ENCODE assay signal across 36 cellular contexts in genomic region chr22:19658057-19658966, GRCh38. TPM values are rescaled to one million over a fixed set of nuclear protein-coding genes. Genes with fewer than 3 reads are reported as not detected.
"Had no signal": no experiment of that assay in that cellular context is flagged by ENCODE, and none has a peak within 500 bp of the region (broad histone marks: within the 10 kb centered on the region; RNA-seq: fewer than 3 reads in every experiment).

No MANE protein-coding gene starts in this region.

- H3K36me3 ChIP-seq: ascending aorta, cardiac muscle cell had no signal

- H3K4me1 Mint-ChIP-seq: activated B cell treated with CpG ODN at 0.5 μM for 24 hours; activated CD4-positive, alpha-beta T cell treated with anti-CD3 and anti-CD28 coated beads for 36 hours; activated CD4-positive, alpha-beta T cell treated with anti-CD3 and anti-CD28 coated beads, Interleukin-2, amount 10 ng/mL, durations not matched to agents 7 days and 5 days; activated naive CD4-positive, alpha-beta T cell treated with anti-CD3 and anti-CD28 coated beads, Interleukin-2, amount 10 ng/mL, durations not matched to agents 7 days and 5 days; activated naive CD4-positive, alpha-beta T cell treated with anti-CD3 and anti-CD28 coated beads, Interleukin-2, amount 50 U/mL, for 24 hours; activated naive CD8-positive, alpha-beta T cell treated with anti-CD3 and anti-CD28 coated beads, Interleukin-2, amount 50 U/mL, for 24 hours; central memory CD8-positive, alpha-beta T cell had no signal

- H3K9me3 ChIP-seq: ascending aorta had no signal

- H3K27me3 Mint-ChIP-seq: activated B cell treated with CpG ODN at 0.5 μM for 24 hours; activated CD4-positive, alpha-beta memory T cell treated with anti-CD3 and anti-CD28 coated beads, Interleukin-2, amount 10 ng/mL, durations not matched to agents 7 days and 5 days; activated CD4-positive, alpha-beta T cell treated with anti-CD3 and anti-CD28 coated beads for 36 hours; activated CD4-positive, alpha-beta T cell treated with anti-CD3 and anti-CD28 coated beads, Interleukin-2, amount 10 ng/mL, durations not matched to agents 7 days and 5 days; activated naive CD4-positive, alpha-beta T cell treated with anti-CD3 and anti-CD28 coated beads, Interleukin-2, amount 10 ng/mL, durations not matched to agents 7 days and 5 days; activated naive CD4-positive, alpha-beta T cell treated with anti-CD3 and anti-CD28 coated beads, Interleukin-2, amount 50 U/mL, for 24 hours; activated naive CD8-positive, alpha-beta T cell; activated naive CD8-positive, alpha-beta T cell treated with anti-CD3 and anti-CD28 coated beads, Interleukin-2, amount 50 U/mL, for 24 hours; activated T-cell treated with anti-CD3 and anti-CD28 coated beads, Interleukin-2, amount 50 U/mL, for 24 hours; brain; central memory CD8-positive, alpha-beta T cell had no signal

- H3K36me3 Mint-ChIP-seq: activated CD8-positive, alpha-beta memory T cell treated with anti-CD3 and anti-CD28 coated beads, Interleukin-2, amount 10 ng/mL, durations not matched to agents 7 days and 5 days; activated naive CD4-positive, alpha-beta T cell treated with anti-CD3 and anti-CD28 coated beads, Interleukin-2, amount 10 ng/mL, durations not matched to agents 7 days and 5 days; activated naive CD4-positive, alpha-beta T cell treated with anti-CD3 and anti-CD28 coated beads, Interleukin-2, amount 50 U/mL, for 24 hours; activated naive CD8-positive, alpha-beta T cell; activated naive CD8-positive, alpha-beta T cell treated with anti-CD3 and anti-CD28 coated beads, Interleukin-2, amount 10 ng/mL, durations not matched to agents 7 days and 5 days; brain had no signal

- H3K27ac ChIP-seq: ascending aorta, cardiac muscle cell, VCaP had no signal

- H3K4me3 ChIP-seq: ascending aorta, cardiac muscle cell had no signal

- H3K27ac Mint-ChIP-seq: activated B cell treated with CpG ODN at 0.5 μM for 24 hours; activated CD4-positive, alpha-beta memory T cell treated with anti-CD3 and anti-CD28 coated beads, Interleukin-2, amount 10 ng/mL, durations not matched to agents 7 days and 5 days; activated CD4-positive, alpha-beta T cell treated with anti-CD3 and anti-CD28 coated beads for 36 hours; activated CD4-positive, alpha-beta T cell treated with anti-CD3 and anti-CD28 coated beads, Interleukin-2, amount 10 ng/mL, durations not matched to agents 7 days and 5 days; activated CD8-positive, alpha-beta memory T cell treated with anti-CD3 and anti-CD28 coated beads, Interleukin-2, amount 10 ng/mL, durations not matched to agents 7 days and 5 days; activated CD8-positive, alpha-beta T cell treated with anti-CD3 and anti-CD28 coated beads, Interleukin-2, amount 10 ng/mL, durations not matched to agents 7 days and 5 days; activated naive CD4-positive, alpha-beta T cell treated with anti-CD3 and anti-CD28 coated beads, Interleukin-2, amount 10 ng/mL, durations not matched to agents 7 days and 5 days; activated naive CD4-positive, alpha-beta T cell treated with anti-CD3 and anti-CD28 coated beads, Interleukin-2, amount 50 U/mL, for 24 hours; activated naive CD8-positive, alpha-beta T cell; activated naive CD8-positive, alpha-beta T cell treated with anti-CD3 and anti-CD28 coated beads, Interleukin-2, amount 10 ng/mL, durations not matched to agents 7 days and 5 days; activated naive CD8-positive, alpha-beta T cell treated with anti-CD3 and anti-CD28 coated beads, Interleukin-2, amount 50 U/mL, for 24 hours; activated T-cell treated with anti-CD3 and anti-CD28 coated beads, Interleukin-2, amount 50 U/mL, for 24 hours; activated T-helper 2 cell treated with anti-CD3 and anti-CD28 coated beads, Interferon-gamma antibody, Interleukin-2, Interleukin-4, amounts not matched to agents 10 μg/mL and 5 μg/mL and 100 μg/mL, durations not matched to agents 14 hours and 24 hours and 36 hours; brain; T-helper 1 cell treated with Interleukin-12 subunit alpha and Interleukin-12 subunit beta and Interleukin-4 antibody, amounts not matched to agents 30 μg/mL and 1 μg/mL, for 36 hours; T-helper 2 cell treated with Interferon-gamma antibody and Interleukin-4, amounts not matched to agents 5 μg/mL and 100 μg/mL, for 36 hours had no signal

- DNase-seq: activated B cell treated with CpG ODN at 0.5 μM for 24 hours; activated CD4-positive, alpha-beta memory T cell treated with anti-CD3 and anti-CD28 coated beads, Interleukin-2, amount 10 ng/mL, durations not matched to agents 7 days and 5 days; activated CD4-positive, alpha-beta T cell treated with anti-CD3 and anti-CD28 coated beads for 1 hour; activated CD4-positive, alpha-beta T cell treated with anti-CD3 and anti-CD28 coated beads for 36 hours; activated CD4-positive, alpha-beta T cell treated with anti-CD3 and anti-CD28 coated beads for 48 hours; activated CD4-positive, alpha-beta T cell treated with anti-CD3 and anti-CD28 coated beads, Interleukin-2, amount 10 ng/mL, durations not matched to agents 7 days and 5 days; activated CD4-positive, alpha-beta T cell treated with anti-CD3 and anti-CD28 coated beads, Interleukin-2, amount 50 U/mL, for 48 hours; activated CD8-positive, alpha-beta memory T cell treated with anti-CD3 and anti-CD28 coated beads for 24 hours; activated CD8-positive, alpha-beta memory T cell treated with anti-CD3 and anti-CD28 coated beads, Interleukin-2, amount 10 ng/mL, durations not matched to agents 7 days and 5 days; activated CD8-positive, alpha-beta memory T cell treated with anti-CD3 and anti-CD28 coated beads, Interleukin-2, amount 50 U/mL, for 48 hours; activated CD8-positive, alpha-beta T cell treated with anti-CD3 and anti-CD28 coated beads, Interleukin-2, amount 10 ng/mL, durations not matched to agents 7 days and 5 days; activated effector memory CD4-positive, alpha-beta T cell treated with Interleukin-2 at 50 U/mL for 16 hours; activated gamma-delta T cell; activated naive CD4-positive, alpha-beta T cell treated with anti-CD3 and anti-CD28 coated beads, Interleukin-2, amount 10 ng/mL, durations not matched to agents 7 days and 5 days; activated naive CD4-positive, alpha-beta T cell treated with Interleukin-2 at 50 U/mL for 16 hours; activated naive CD8-positive, alpha-beta T cell treated with anti-CD3 and anti-CD28 coated beads, Interleukin-2, amount 10 ng/mL, durations not matched to agents 7 days and 5 days; activated naive CD8-positive, alpha-beta T cell treated with anti-CD3 and anti-CD28 coated beads, Interleukin-2, amount 50 U/mL, for 24 hours; activated T-cell treated with anti-CD3 and anti-CD28 coated beads, Interleukin-2, amount 50 U/mL, for 24 hours; activated T-cell treated with anti-CD3 and anti-CD28 coated beads, Interleukin-2, amount 50 U/mL, for 48 hours; amygdala; anterior cingulate cortex; caudate nucleus; cerebellar nuclear complex; T-helper 1 cell; T-helper 2 cell; T-helper 9 cell had no signal

- H3K27me3 ChIP-seq: ascending aorta, cardiac muscle cell had no signal

- ATAC-seq: activated CD4-positive, alpha-beta T cell treated with anti-CD3 and anti-CD28 coated beads for 36 hours; activated CD8-positive, alpha-beta memory T cell treated with anti-CD3 and anti-CD28 coated beads, Interleukin-2, amount 10 ng/mL, durations not matched to agents 7 days and 5 days; activated CD8-positive, alpha-beta T cell treated with anti-CD3 and anti-CD28 coated beads, Interleukin-2, amount 10 ng/mL, durations not matched to agents 7 days and 5 days; activated naive CD8-positive, alpha-beta T cell treated with anti-CD3 and anti-CD28 coated beads, Interleukin-2, amount 50 U/mL, for 24 hours had no signal

- H3K4me3 Mint-ChIP-seq: activated B cell treated with CpG ODN at 0.5 μM for 24 hours; activated CD4-positive, alpha-beta memory T cell treated with anti-CD3 and anti-CD28 coated beads, Interleukin-2, amount 10 ng/mL, durations not matched to agents 7 days and 5 days; activated CD4-positive, alpha-beta T cell treated with anti-CD3 and anti-CD28 coated beads for 36 hours; activated CD4-positive, alpha-beta T cell treated with anti-CD3 and anti-CD28 coated beads, Interleukin-2, amount 10 ng/mL, durations not matched to agents 7 days and 5 days; activated CD8-positive, alpha-beta memory T cell treated with anti-CD3 and anti-CD28 coated beads, Interleukin-2, amount 10 ng/mL, durations not matched to agents 7 days and 5 days; activated CD8-positive, alpha-beta T cell treated with anti-CD3 and anti-CD28 coated beads, Interleukin-2, amount 10 ng/mL, durations not matched to agents 7 days and 5 days; activated naive CD4-positive, alpha-beta T cell treated with anti-CD3 and anti-CD28 coated beads, Interleukin-2, amount 10 ng/mL, durations not matched to agents 7 days and 5 days; activated naive CD4-positive, alpha-beta T cell treated with anti-CD3 and anti-CD28 coated beads, Interleukin-2, amount 50 U/mL, for 24 hours; activated naive CD8-positive, alpha-beta T cell; activated naive CD8-positive, alpha-beta T cell treated with anti-CD3 and anti-CD28 coated beads, Interleukin-2, amount 10 ng/mL, durations not matched to agents 7 days and 5 days; activated naive CD8-positive, alpha-beta T cell treated with anti-CD3 and anti-CD28 coated beads, Interleukin-2, amount 50 U/mL, for 24 hours; activated T-cell treated with anti-CD3 and anti-CD28 coated beads, Interleukin-2, amount 50 U/mL, for 24 hours; brain; central memory CD8-positive, alpha-beta T cell; T-helper 1 cell treated with Interleukin-12 subunit alpha and Interleukin-12 subunit beta and Interleukin-4 antibody, amounts not matched to agents 30 μg/mL and 1 μg/mL, for 36 hours; T-helper 2 cell treated with Interferon-gamma antibody and Interleukin-4, amounts not matched to agents 5 μg/mL and 100 μg/mL, for 36 hours had no signal

- H3K9me3 Mint-ChIP-seq: activated B cell treated with CpG ODN at 0.5 μM for 24 hours; activated CD4-positive, alpha-beta memory T cell treated with anti-CD3 and anti-CD28 coated beads, Interleukin-2, amount 10 ng/mL, durations not matched to agents 7 days and 5 days; activated CD4-positive, alpha-beta T cell treated with anti-CD3 and anti-CD28 coated beads, Interleukin-2, amount 10 ng/mL, durations not matched to agents 7 days and 5 days; activated naive CD4-positive, alpha-beta T cell treated with anti-CD3 and anti-CD28 coated beads, Interleukin-2, amount 10 ng/mL, durations not matched to agents 7 days and 5 days; activated naive CD4-positive, alpha-beta T cell treated with anti-CD3 and anti-CD28 coated beads, Interleukin-2, amount 50 U/mL, for 24 hours; activated naive CD8-positive, alpha-beta T cell treated with anti-CD3 and anti-CD28 coated beads, Interleukin-2, amount 10 ng/mL, durations not matched to agents 7 days and 5 days; activated naive CD8-positive, alpha-beta T cell treated with anti-CD3 and anti-CD28 coated beads, Interleukin-2, amount 50 U/mL, for 24 hours; activated T-cell treated with anti-CD3 and anti-CD28 coated beads, Interleukin-2, amount 50 U/mL, for 24 hours; activated T-helper 2 cell treated with anti-CD3 and anti-CD28 coated beads, Interferon-gamma antibody, Interleukin-2, Interleukin-4, amounts not matched to agents 10 μg/mL and 5 μg/mL and 100 μg/mL, durations not matched to agents 14 hours and 24 hours and 36 hours; brain; central memory CD8-positive, alpha-beta T cell; T-helper 1 cell treated with Interleukin-12 subunit alpha and Interleukin-12 subunit beta and Interleukin-4 antibody, amounts not matched to agents 30 μg/mL and 1 μg/mL, for 36 hours; T-helper 2 cell treated with Interferon-gamma antibody and Interleukin-4, amounts not matched to agents 5 μg/mL and 100 μg/mL, for 36 hours had no signal

RNA-seq across cellular contexts. Expression of gene SEPTIN5, which starts 56.0 kb away (rescaled TPM):
- total RNA-seq: activated B cell treated with CpG ODN at 0.5 μM for 24 hours; activated CD4-positive, alpha-beta memory T cell treated with anti-CD3 and anti-CD28 coated beads, Interleukin-2, amount 10 ng/mL, durations not matched to agents 7 days and 5 days; activated CD4-positive, alpha-beta T cell treated with anti-CD3 and anti-CD28 coated beads, Interleukin-2, amount 10 ng/mL, durations not matched to agents 7 days and 5 days; activated naive CD8-positive, alpha-beta T cell treated with anti-CD3 and anti-CD28 coated beads, Interleukin-2, amount 10 ng/mL, durations not matched to agents 7 days and 5 days had no signal
